12 cellular contexts compared by ENCODE assay signal in the genomic region with DNA sequence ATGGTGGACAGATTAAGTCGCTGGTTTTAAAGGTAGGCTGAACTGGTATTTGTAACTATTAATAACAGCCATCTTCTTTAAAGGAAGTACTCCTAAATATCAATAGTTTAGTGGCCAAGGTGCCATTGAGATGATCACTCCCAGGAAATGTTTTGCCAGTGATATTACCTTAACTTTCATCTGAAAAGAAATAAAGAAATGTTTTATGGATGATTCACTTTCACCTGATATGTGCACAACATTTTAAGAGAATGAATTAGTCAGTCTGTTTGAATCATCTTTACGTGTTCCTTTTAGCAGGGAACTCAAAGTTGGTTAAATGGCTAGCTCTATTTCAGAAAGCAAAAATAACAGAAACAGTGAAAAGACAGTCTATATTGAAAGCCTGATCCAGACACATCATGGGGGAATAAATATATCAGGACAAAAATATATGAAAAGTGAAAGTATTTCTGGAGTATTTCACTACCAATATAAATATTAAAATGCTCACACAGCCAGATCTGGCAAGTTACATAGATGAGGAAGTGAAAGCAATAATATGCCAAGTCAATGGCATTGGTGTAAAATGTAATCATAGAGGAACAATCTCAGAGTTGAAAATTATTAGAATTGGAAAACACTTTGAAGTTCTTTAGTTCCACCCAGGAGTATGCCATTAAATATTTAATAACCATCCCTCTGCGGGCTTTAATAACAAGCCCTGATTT. TPM values are rescaled to one million over a fixed set of nuclear protein-coding genes. Genes with fewer than 3 reads are reported as not detected.
DNase-seq lines count a peak whose midpoint lies in the region; ATAC-seq and TF ChIP-seq lines count a peak whose summit lies in the region.
"Had no signal": no experiment of that assay in that cellular context is flagged by ENCODE, and none has a peak within 500 bp of the region (broad histone marks: within the 10 kb centered on the region; RNA-seq: fewer than 3 reads in every experiment).

No MANE protein-coding gene starts in this region.

- no peak for TF ChIP-seq CTCF in RWPE1 (conservative IDR thresholded peaks at IDR 0.05; ENCODE audit: low read depth)

- H3K4me1 ChIP-seq in CD8-positive, alpha-beta memory T cell (ENCODE audit: insufficient read depth, low read length): no peaks in the 10 kb centered on the region

- peaks cover 2 to 9% of the 10 kb centered on the region in 2 donors for H3K27me3 Mint-ChIP-seq in CD8-positive, alpha-beta memory T cell

- POLR2A ChIA-PET in RWPE1 (lab: Yijun Ruan, JAX; ENCODE audit: low non-redundant PET): no interaction called here
- POLR2A ChIA-PET in CD8-positive, alpha-beta memory T cell (lab: Charles Lee): no interaction called here

- peak; percentile 77 for DNase-seq in A172 (ENCODE audit: low spot score)
- DNase-seq in RWPE1 (ENCODE audit: low spot score): peak; percentile 77
- peak; percentile 31 for DNase-seq in germinal center (ENCODE audit: low spot score)
- no peak for DNase-seq in iPS-NIHi11 (ENCODE audit: low spot score)
- DNase-seq in NCI-H446 treated with DMSO at 0.1 percent for 48 hours (lab: John Stamatoyannopoulos, UW): no peak
- DNase-seq in CD8-positive, alpha-beta memory T cell: no peak
- DNase-seq in NCI-H2171 (lab: John Stamatoyannopoulos, UW): no peak
- DNase-seq: activated CD4-positive, alpha-beta memory T cell treated with anti-CD3 and anti-CD28 coated beads for 36 hours; activated naive CD8-positive, alpha-beta T cell treated with anti-CD3 and anti-CD28 coated beads, Interleukin-2, amount 10 ng/mL, durations not matched to agents 7 days and 5 days; stimulated activated CD4-positive, alpha-beta T cell treated with anti-CD3 and anti-CD28 coated beads, Interleukin-1b, Interleukin-23, amount 100 ng/mL, for 48 hours had no signal

- H3K9me3 ChIP-seq in CD8-positive, alpha-beta memory T cell (ENCODE audit: low read length): no peaks in the 10 kb centered on the region

- no peak overlapping the region for H3K4me3 Mint-ChIP-seq in CD8-positive, alpha-beta memory T cell
- H3K4me3 Mint-ChIP-seq: activated CD4-positive, alpha-beta memory T cell treated with anti-CD3 and anti-CD28 coated beads for 36 hours; activated naive CD8-positive, alpha-beta T cell treated with anti-CD3 and anti-CD28 coated beads, Interleukin-2, amount 10 ng/mL, durations not matched to agents 7 days and 5 days had no signal

- CTCF ChIA-PET in RWPE1 (lab: Yijun Ruan, JAX): interaction anchor here (0.7 to 1.0 kb wide), 2 partner anchors 14 to 41 kb away, joined by 3 to 4 read pairs; no protein-coding TSS in a partner anchor
- CTCF ChIA-PET in CD8-positive, alpha-beta memory T cell (lab: Charles Lee): no interaction called here

- no peak overlapping the region for H3K4me3 ChIP-seq in CD8-positive, alpha-beta memory T cell (ENCODE audit: low read length)

- H3K4me1 Mint-ChIP-seq in CD8-positive, alpha-beta memory T cell: no peaks in the 10 kb centered on the region
- H3K4me1 Mint-ChIP-seq: activated naive CD8-positive, alpha-beta T cell treated with anti-CD3 and anti-CD28 coated beads, Interleukin-2, amount 10 ng/mL, durations not matched to agents 7 days and 5 days had no signal

- H3K27me3 ChIP-seq in CD8-positive, alpha-beta memory T cell (ENCODE audit: insufficient read depth, low read length, poor library complexity, severe bottlenecking): no peaks in the 10 kb centered on the region

- no peaks in the 10 kb centered on the region for H3K36me3 ChIP-seq in CD8-positive, alpha-beta memory T cell (ENCODE audit: insufficient read depth, low read length)

- H3K27ac Mint-ChIP-seq in CD8-positive, alpha-beta memory T cell: no peak overlapping the region
- H3K27ac Mint-ChIP-seq: activated CD4-positive, alpha-beta memory T cell treated with anti-CD3 and anti-CD28 coated beads for 36 hours; activated naive CD8-positive, alpha-beta T cell treated with anti-CD3 and anti-CD28 coated beads, Interleukin-2, amount 10 ng/mL, durations not matched to agents 7 days and 5 days had no signal

- no peaks in the 10 kb centered on the region for H3K36me3 Mint-ChIP-seq in CD8-positive, alpha-beta memory T cell
- H3K36me3 Mint-ChIP-seq: activated CD4-positive, alpha-beta memory T cell treated with anti-CD3 and anti-CD28 coated beads for 36 hours; activated naive CD8-positive, alpha-beta T cell treated with anti-CD3 and anti-CD28 coated beads, Interleukin-2, amount 10 ng/mL, durations not matched to agents 7 days and 5 days had no signal

- H3K27ac ChIP-seq in RWPE1: no peak overlapping the region
- H3K27ac ChIP-seq in CD8-positive, alpha-beta memory T cell (ENCODE audit: low read depth, low read length): no peak overlapping the region
- H3K27ac ChIP-seq: HL-60 had no signal

- H3K9me3 Mint-ChIP-seq in CD8-positive, alpha-beta memory T cell: peaks cover 0 to 3% (median 0%) of the 10 kb centered on the region in 5 donors
- H3K9me3 Mint-ChIP-seq: activated CD4-positive, alpha-beta memory T cell treated with anti-CD3 and anti-CD28 coated beads for 36 hours; activated naive CD8-positive, alpha-beta T cell treated with anti-CD3 and anti-CD28 coated beads, Interleukin-2, amount 10 ng/mL, durations not matched to agents 7 days and 5 days had no signal

- peak; percentile 69 for ATAC-seq in HG03159 (IDR thresholded peaks at IDR 0.05; ENCODE audit: unreplicated experiment)

RNA-seq across cellular contexts. Expression of gene MET, which starts 20.8 kb away (rescaled TPM):
- 118 and 144 TPM in 2 replicates for total RNA-seq in A172 (2014; rRNA removed; shearing (Covaris generic))
- total RNA-seq in CD8-positive, alpha-beta memory T cell: 1 to 10 TPM; 3.1 to 4.3 TPM
- not detected for polyA plus RNA-seq in CD8-positive, alpha-beta memory T cell
- total RNA-seq: activated naive CD8-positive, alpha-beta T cell treated with anti-CD3 and anti-CD28 coated beads, Interleukin-2, amount 10 ng/mL, durations not matched to agents 7 days and 5 days had no signal

Comparison
In these comparisons a context has a peak if more than half of its experiments do, and no peak if none do; other contexts are left out.
1. DNase-seq: peak in A172 (single experiment), RWPE1 (single experiment) and germinal center (single experiment); none in iPS-NIHi11 (single experiment), NCI-H446 treated with DMSO at 0.1 percent for 48 hours (single experiment), CD8-positive, alpha-beta memory T cell (0 of 5) and NCI-H2171 (single experiment).
2. RNA of gene MET, which starts 20.8 kb away (total RNA-seq): 118 to 144 TPM in A172; 3.1 to 4.3 TPM in CD8-positive, alpha-beta memory T cell; every median in the first group is over 10 times any median in the second.